8 cellular contexts compared by ENCODE assay signal in genomic region chr19:58279042-58279924, GRCh38. TPM values are rescaled to one million over a fixed set of nuclear protein-coding genes. Genes with fewer than 3 reads are reported as not detected.
DNase-seq lines count a peak whose midpoint lies in the region; ATAC-seq lines count a peak whose summit lies in the region.

No MANE protein-coding gene starts in this region.

- H3K4me3 ChIP-seq in rectal smooth muscle tissue (ENCODE audit: low read length) (peak overlapping the region; percentile 84), aorta (ENCODE audit: low read length in 2 of 2) (peak overlapping the region; percentile 58 to 84)

- peak overlapping the region; percentile 66 for H3K9ac ChIP-seq in rectal smooth muscle tissue (ENCODE audit: low read length)

- intact Hi-C loops in aorta (cut with DNase I): loop anchor here (2.0 kb wide), 1 partner anchor 26 kb away; the partner anchor contains the start of gene ERVK3-1 (in 2 of the 2)

- DNase-seq in C1 segment of cervical spinal cord (lab: John Stamatoyannopoulos, UW): peak in 12 of 14 donors; percentile 27 to 87 (median 64)
- peak; percentile 55 for DNase-seq in HuH-7.5 (ENCODE audit: low spot score)
- peak; percentile 11 for DNase-seq in T follicular helper cell (ENCODE audit: low read depth)
- DNase-seq in astrocyte of the hippocampus (ENCODE audit: low read depth, low spot score): peak; percentile 78
- peak in 45 of 51 donors; percentile 14 to 85 (median 63) for DNase-seq in hypothalamus (lab: John Stamatoyannopoulos, UW)
- DNase-seq in aorta: peak; percentile 79 to 91

- 1 to 2% methylated on average over 59 to 60 of the region's 60 CpGs for WGBS in aorta, 2 donors

- H3K27ac ChIP-seq in rectal smooth muscle tissue (ENCODE audit: low read depth, low read length) (peak overlapping the region; percentile 88), aorta (ENCODE audit: low read depth in 1 of 2, low read length in 2 of 2) (peak overlapping the region in 1 of 2 donors; percentile 48)

- H3K36me3 ChIP-seq in rectal smooth muscle tissue (ENCODE audit: control insufficient read depth, insufficient read depth, low read length): peaks cover 4% of the 10 kb centered on the region
- no peaks in the 10 kb centered on the region for H3K36me3 ChIP-seq in aorta (ENCODE audit: control insufficient read depth in 1 of 2, insufficient read depth in 2 of 2, low read length in 1 of 2)

- ATAC-seq in GM21390 (IDR thresholded peaks at IDR 0.05; ENCODE audit: unreplicated experiment): peak; percentile 21
- ATAC-seq in aorta (ENCODE audit: low FRiP score): peak; percentile 76

- no peaks in the 10 kb centered on the region for H3K27me3 ChIP-seq in rectal smooth muscle tissue (ENCODE audit: control insufficient read depth, insufficient read depth, low read length)
- no peaks in the 10 kb centered on the region for H3K27me3 ChIP-seq in aorta (ENCODE audit: control insufficient read depth in 1 of 2, insufficient read depth in 2 of 2, low read length in 1 of 2)

- H3K9me3 ChIP-seq in aorta (ENCODE audit: control insufficient read depth, low read length): peaks cover 2% of the 10 kb centered on the region

- H3K4me1 ChIP-seq in rectal smooth muscle tissue (ENCODE audit: control insufficient read depth, insufficient read depth, low read length): peaks cover 3% of the 10 kb centered on the region
- H3K4me1 ChIP-seq in aorta (ENCODE audit: control insufficient read depth in 1 of 2, insufficient read depth in 2 of 2, low read length in 2 of 2): peaks cover 2 to 3% of the 10 kb centered on the region in 2 donors

RNA-seq across cellular contexts. Expression of gene ZNF8, which starts 0.5 kb away (rescaled TPM):
- 1 to 10 TPM; 5.9 to 7.8 TPM for total RNA-seq in aorta
- 1 to 10 TPM in 1 of 2 donors, under 1 TPM in 1; 0.38 to 1.9 TPM for polyA plus RNA-seq in aorta

RNA-seq across cellular contexts. Expression of gene ERVK3-1, which starts 25.9 kb away (rescaled TPM):
- total RNA-seq in aorta: 10 to 100 TPM; 33.6 to 34.3 TPM
- 10 to 100 TPM; 26.4 to 48.1 TPM for polyA plus RNA-seq in aorta

RNA-seq across cellular contexts. Expression of gene ZSCAN22, which starts 47.5 kb away (rescaled TPM):
- 1 to 10 TPM; 2.2 to 3.1 TPM for total RNA-seq in aorta
- polyA plus RNA-seq in aorta: under 1 TPM; 0.25 to 0.43 TPM

RNA-seq across cellular contexts. Expression of gene ZNF544, which starts 50.6 kb away (rescaled TPM):
- total RNA-seq in aorta: 10 to 100 TPM; 16.5 to 26.2 TPM
- polyA plus RNA-seq in aorta: 10 to 100 TPM; 11.2 to 15.4 TPM

Comparison
In these comparisons a context has a peak if more than half of its experiments do, and no peak if none do; other contexts are left out.
1. DNase-seq: peak in every context shown above with its lines; median percentile 85 in aorta; 78 in astrocyte of the hippocampus; 64 in C1 segment of cervical spinal cord; 63 in hypothalamus; 55 in HuH-7.5; 11 in T follicular helper cell.